ENCODE assay signal across 8 cellular contexts in genomic region chr16:68236804-68237242, GRCh38. TPM values are rescaled to one million over a fixed set of nuclear protein-coding genes. Genes with fewer than 3 reads are reported as not detected.
DNase-seq lines count a peak whose midpoint lies in the region; ATAC-seq and TF ChIP-seq lines count a peak whose summit lies in the region.

No MANE protein-coding gene starts in this region.

- H3K4me1 Mint-ChIP-seq in endothelial cell (ENCODE audit: unreplicated experiment) (peaks cover 20% of the 10 kb centered on the region), neural progenitor cell (peaks cover 14% of the 10 kb centered on the region)

- DNase-seq in G401 (ENCODE audit: low spot score) (peak; percentile 49), NCI-H69 (lab: John Stamatoyannopoulos, UW) (peak; percentile 52), endothelial cell (ENCODE audit: low spot score) (no peak), neural progenitor cell (ENCODE audit: low spot score) (peak; percentile 58), DMS153 (lab: John Stamatoyannopoulos, UW) (no peak), NCI-H510A treated with DMSO at 0.1 percent for 48 hours (lab: John Stamatoyannopoulos, UW) (no peak)

- peak overlapping the region; percentile 63 for H2AFZ ChIP-seq in neural progenitor cell (replicated peaks)

- TF ChIP-seq CTCF in endothelial cell (IDR thresholded peaks at IDR 0.05; ENCODE audit: unreplicated experiment) (no peak), neural progenitor cell (IDR thresholded peaks at IDR 0.05) (no peak)

- H3K4me3 ChIP-seq in neural progenitor cell, result peak overlapping the region; percentile 47

- no peaks in the 10 kb centered on the region for H3K79me2 ChIP-seq in neural progenitor cell (ENCODE audit: low read depth)

- peak overlapping the region; percentile 81 for H3K4me2 ChIP-seq in neural progenitor cell

- H3K27me3 Mint-ChIP-seq in endothelial cell (ENCODE audit: unreplicated experiment) (peaks cover 23% of the 10 kb centered on the region), neural progenitor cell (ENCODE audit: insufficient read depth, low read depth) (peaks cover 37% of the 10 kb centered on the region)

- no peaks in the 10 kb centered on the region for H3K9me3 ChIP-seq in neural progenitor cell (ENCODE audit: low read depth)

- in situ Hi-C loops in G401 (cut with HindIII; ENCODE audit: low sequenced_read_pairs), result no loop called here

- H3K27ac Mint-ChIP-seq in endothelial cell (ENCODE audit: unreplicated experiment) (peak overlapping the region; percentile 48), neural progenitor cell (no peak overlapping the region)

- no peaks in the 10 kb centered on the region for H3K36me3 ChIP-seq in neural progenitor cell

- H3K27me3 ChIP-seq in neural progenitor cell, result peaks cover 48% of the 10 kb centered on the region

- peaks cover 13% of the 10 kb centered on the region for H4K20me1 ChIP-seq in neural progenitor cell (ENCODE audit: low read depth)

- no peak overlapping the region for H3K27ac ChIP-seq in neural progenitor cell

- H3K4me3 Mint-ChIP-seq in endothelial cell (ENCODE audit: unreplicated experiment) (peak overlapping the region; percentile 82), neural progenitor cell (peak overlapping the region; percentile 84)

- H3K9me3 Mint-ChIP-seq in endothelial cell (ENCODE audit: unreplicated experiment) (no peaks in the 10 kb centered on the region), neural progenitor cell (peaks cover 3% of the 10 kb centered on the region)

- ATAC-seq in HG03521 (IDR thresholded peaks at IDR 0.05; ENCODE audit: unreplicated experiment), result no peak
- ATAC-seq in GM21737 (IDR thresholded peaks at IDR 0.05; ENCODE audit: unreplicated experiment), result no peak

- H3K9ac ChIP-seq in neural progenitor cell, result no peak overlapping the region

- H3F3A ChIP-seq in neural progenitor cell (ENCODE audit: low read depth), result peaks cover 44% of the 10 kb centered on the region

- H3K36me3 Mint-ChIP-seq in endothelial cell (ENCODE audit: low read depth, unreplicated experiment), result no peaks in the 10 kb centered on the region
- peaks cover 4% of the 10 kb centered on the region for H3K36me3 Mint-ChIP-seq in neural progenitor cell

- peaks cover 19% of the 10 kb centered on the region for H3K4me1 ChIP-seq in neural progenitor cell

RNA-seq across cellular contexts. Expression of gene ESRP2, which starts 0.9 kb away (rescaled TPM):
- 0.10 TPM in 1 of 2 replicates, not detected in the other for total RNA-seq in G401 (2014; rRNA removed; shearing (Covaris generic))
- total RNA-seq in endothelial cell (ENCODE audit: unreplicated experiment) (0.64 TPM), neural progenitor cell (ENCODE audit: low replicate concordance) (1.5 and 5.4 TPM in 2 replicates)

RNA-seq across cellular contexts. Expression of gene PLA2G15, which starts 8.3 kb away (rescaled TPM):
- total RNA-seq in G401 (2014; rRNA removed; shearing (Covaris generic)), result 15.3 and 19.7 TPM in 2 replicates
- total RNA-seq in endothelial cell (ENCODE audit: unreplicated experiment) (14.9 TPM), neural progenitor cell (ENCODE audit: low replicate concordance) (3.8 and 11.7 TPM in 2 replicates)

RNA-seq across cellular contexts. Expression of gene SLC7A6, which starts 27.5 kb away (rescaled TPM):
- 21.5 and 27.4 TPM in 2 replicates for total RNA-seq in G401 (2014; rRNA removed; shearing (Covaris generic))
- total RNA-seq in endothelial cell (ENCODE audit: unreplicated experiment) (20.8 TPM), neural progenitor cell (ENCODE audit: low replicate concordance) (5.6 and 13.7 TPM in 2 replicates)

Comparison
In these comparisons a context has a peak if more than half of its experiments do, and no peak if none do; other contexts are left out.
1. DNase-seq: peak in G401 (single experiment), NCI-H69 (single experiment) and neural progenitor cell (single experiment); none in endothelial cell (single experiment), DMS153 (single experiment) and NCI-H510A treated with DMSO at 0.1 percent for 48 hours (single experiment).